In genomic region chr2:158890296-158890905, GRCh38 we compare ENCODE assay signal across 17 cellular contexts.
DNase-seq lines count a peak whose midpoint lies in the region; ATAC-seq and TF ChIP-seq lines count a peak whose summit lies in the region.
"Had no signal": no experiment of that assay in that cellular context is flagged by ENCODE, and none has a peak within 500 bp of the region (broad histone marks: within the 10 kb centered on the region; RNA-seq: fewer than 3 reads in every experiment).

No MANE protein-coding gene starts in this region.

- H3K27me3 ChIP-seq in foreskin keratinocyte (no peaks in the 10 kb centered on the region), suprapubic skin (no peaks in the 10 kb centered on the region)

- no peaks in the 10 kb centered on the region for H3K36me3 ChIP-seq in suprapubic skin

- peak; percentile 41 for DNase-seq in EL
- DNase-seq in RWPE1 (ENCODE audit: low spot score), result no peak
- peak in 1 of 2 donors; percentile 64 for DNase-seq in foreskin keratinocyte
- DNase-seq in suprapubic skin (ENCODE audit: low spot score in 2 of 2), result no peak
- DNase-seq in stimulated activated naive CD4-positive, alpha-beta T cell (lab: John Stamatoyannopoulos, UW), result no peak
- DNase-seq in activated CD4-positive, alpha-beta T cell treated with anti-CD3 and anti-CD28 coated beads, Interleukin-2, amount 50 U/mL, for 48 hours, result no peak
- no peak for DNase-seq in stimulated activated naive CD4-positive, alpha-beta T cell treated with Interleukin-2 at 50 U/mL for 16 hours (lab: John Stamatoyannopoulos, UW)
- no peak for DNase-seq in DMS153 (lab: John Stamatoyannopoulos, UW)
- DNase-seq: Caco-2, DMS79, KG1, MM.1S, NCI-H187 treated with DMSO at 0.1 percent for 48 hours, NCI-H446, NCI-H748 treated with DMSO at 0.1 percent for 48 hours, SIG-M5 had no signal

- POLR2A ChIA-PET in RWPE1 (lab: Yijun Ruan, JAX; ENCODE audit: low non-redundant PET), result no interaction called here

- 95% methylated on average over 3 of the region's 3 CpGs for WGBS in suprapubic skin

- no peak for TF ChIP-seq CTCF in RWPE1 (conservative IDR thresholded peaks at IDR 0.05; ENCODE audit: low read depth)
- TF ChIP-seq CTCF in foreskin keratinocyte (conservative IDR thresholded peaks at IDR 0.05), result no peak
- no peak for TF ChIP-seq CTCF in suprapubic skin (IDR thresholded peaks at IDR 0.05)

- H3K27ac ChIP-seq in RWPE1 (peak overlapping the region; percentile 73), foreskin keratinocyte (peak overlapping the region; percentile 99), suprapubic skin (peak overlapping the region; percentile 9)

- CTCF ChIA-PET in RWPE1 (lab: Yijun Ruan, JAX), result interaction anchor here (0.8 kb wide), 1 partner anchor 871 kb away, joined by 3 read pairs; no protein-coding TSS in a partner anchor

- peaks cover 52% of the 10 kb centered on the region for H3K4me1 ChIP-seq in foreskin keratinocyte
- peaks cover 31% of the 10 kb centered on the region for H3K4me1 ChIP-seq in suprapubic skin

- H3K9me3 ChIP-seq in suprapubic skin, result no peaks in the 10 kb centered on the region
- H3K9me3 ChIP-seq: Caco-2 had no signal

- TF ChIP-seq EP300 in suprapubic skin (IDR thresholded peaks at IDR 0.05), result no peak

- no peak for TF ChIP-seq POLR2A in suprapubic skin (IDR thresholded peaks at IDR 0.05)

- ATAC-seq in foreskin keratinocyte, result no peak
- ATAC-seq: Panc1 had no signal

- H3K4me3 ChIP-seq in suprapubic skin, result no peak overlapping the region

Comparison
In these comparisons a context has a peak if more than half of its experiments do, and no peak if none do; other contexts are left out.
1. H3K27ac ChIP-seq: peak in every context shown above with its lines; median percentile 99 in foreskin keratinocyte; 73 in RWPE1; 9 in suprapubic skin.